19 cellular contexts compared by ENCODE assay signal in genomic region chr11:61114913-61115312, GRCh38. TPM values are rescaled to one million over a fixed set of nuclear protein-coding genes. Genes with fewer than 3 reads are reported as not detected.
DNase-seq lines count a peak whose midpoint lies in the region; ATAC-seq and TF ChIP-seq lines count a peak whose summit lies in the region.
"Had no signal": no experiment of that assay in that cellular context is flagged by ENCODE, and none has a peak within 500 bp of the region (broad histone marks: within the 10 kb centered on the region; RNA-seq: fewer than 3 reads in every experiment).

No MANE protein-coding gene starts in this region.

- H4K20me1 ChIP-seq in OCI-LY3 (ENCODE audit: insufficient read depth, low read length) = no peaks in the 10 kb centered on the region

- DNase-seq in activated naive CD4-positive, alpha-beta T cell treated with Interleukin-2 at 50 U/mL for 16 hours = peak; percentile 26
- no peak for DNase-seq in activated naive CD4-positive, alpha-beta T cell (lab: John Stamatoyannopoulos, UW)
- no peak for DNase-seq in activated naive CD8-positive, alpha-beta T cell treated with anti-CD3 and anti-CD28 coated beads for 36 hours
- DNase-seq in aorta = peak; percentile 16 to 35
- no peak for DNase-seq in HuH-7.5 (ENCODE audit: low spot score)
- no peak for DNase-seq in NCI-H82 treated with DMSO at 0.1 percent for 48 hours (lab: John Stamatoyannopoulos, UW; ENCODE audit: unreplicated experiment)
- DNase-seq: activated CD4-positive, alpha-beta T cell treated with anti-CD3 and anti-CD28 coated beads for 1 hour; activated gamma-delta T cell treated with Interleukin-2 at 50 U/mL for 16 hours; heart right ventricle; left ventricle myocardium superior; NCI-H187 treated with DMSO at 0.1 percent for 48 hours; SK-N-SH; stimulated activated CD8-positive, alpha-beta memory T cell treated with anti-CD3 and anti-CD28 coated beads, Interleukin-4, amount 100 ng/mL, for 48 hours had no signal

- intact Hi-C loops in aorta (cut with DNase I) = no loop called here

- H3K4me3 ChIP-seq in OCI-LY3 (ENCODE audit: low read length) = peak overlapping the region; percentile 25
- H3K4me3 ChIP-seq in aorta (ENCODE audit: low read length in 2 of 2) = no peak overlapping the region
- H3K4me3 ChIP-seq: coronary artery, heart right ventricle had no signal

- no peak for TF ChIP-seq CTCF in OCI-LY3 (IDR thresholded peaks at IDR 0.05; ENCODE audit: low read depth, low read length)

- no peak for ATAC-seq in aorta (ENCODE audit: low FRiP score)
- ATAC-seq: heart right ventricle, left ventricle myocardium superior had no signal

- H3K9me3 ChIP-seq in OCI-LY3 (ENCODE audit: insufficient read depth, low read length) = no peaks in the 10 kb centered on the region
- H3K9me3 ChIP-seq in aorta (ENCODE audit: control insufficient read depth, low read length) = no peaks in the 10 kb centered on the region
- H3K9me3 ChIP-seq: heart right ventricle, SK-N-SH had no signal

- H3K36me3 ChIP-seq in OCI-LY3 (replicated peaks; ENCODE audit: low read depth, low read length) = no peaks in the 10 kb centered on the region
- no peaks in the 10 kb centered on the region for H3K36me3 ChIP-seq in aorta (ENCODE audit: control insufficient read depth in 1 of 2, insufficient read depth in 2 of 2, low read length in 1 of 2)
- H3K36me3 ChIP-seq: heart right ventricle had no signal

- 87% methylated on average over 8 of the region's 8 CpGs for WGBS in aorta, 2 donors

- no peaks in the 10 kb centered on the region for H3K79me2 ChIP-seq in OCI-LY3 (ENCODE audit: low read length)

- peaks cover 85% of the 10 kb centered on the region for H3K36me3 Mint-ChIP-seq in activated naive CD8-positive, alpha-beta T cell treated with anti-CD3 and anti-CD28 coated beads for 36 hours
- H3K36me3 Mint-ChIP-seq: brain had no signal

- H3K27me3 Mint-ChIP-seq in activated naive CD8-positive, alpha-beta T cell treated with anti-CD3 and anti-CD28 coated beads for 36 hours = peaks cover 6% of the 10 kb centered on the region

- no peaks in the 10 kb centered on the region for H3K27me3 ChIP-seq in OCI-LY3 (ENCODE audit: low read depth, low read length)
- H3K27me3 ChIP-seq in aorta (ENCODE audit: control insufficient read depth in 1 of 2, insufficient read depth in 2 of 2, low read length in 1 of 2) = no peaks in the 10 kb centered on the region
- H3K27me3 ChIP-seq: heart right ventricle had no signal

- H3K4me1 ChIP-seq in OCI-LY3 (ENCODE audit: low read length) = peaks cover 17% of the 10 kb centered on the region
- no peaks in the 10 kb centered on the region for H3K4me1 ChIP-seq in aorta (ENCODE audit: control insufficient read depth in 1 of 2, insufficient read depth in 2 of 2, low read length in 2 of 2)

- peaks cover 5% of the 10 kb centered on the region for H3K9me3 Mint-ChIP-seq in activated naive CD8-positive, alpha-beta T cell treated with anti-CD3 and anti-CD28 coated beads for 36 hours
- H3K9me3 Mint-ChIP-seq: brain had no signal

- H3K4me3 Mint-ChIP-seq in activated naive CD8-positive, alpha-beta T cell treated with anti-CD3 and anti-CD28 coated beads for 36 hours = no peak overlapping the region
- H3K4me3 Mint-ChIP-seq: brain had no signal

- peak overlapping the region; percentile 21; the same call in 1 of the 2 replicates for H2AFZ ChIP-seq in OCI-LY3 (ENCODE audit: low read depth, low read length)

- H3K27ac ChIP-seq in OCI-LY3 (ENCODE audit: low read length) (no peak overlapping the region), aorta (ENCODE audit: low read depth in 1 of 2, low read length in 2 of 2) (no peak overlapping the region)
- H3K27ac ChIP-seq: coronary artery, heart right ventricle had no signal

- peak overlapping the region; percentile 39 for H3K4me2 ChIP-seq in OCI-LY3 (ENCODE audit: low read length)
- H3K4me2 ChIP-seq: SK-N-SH had no signal

- no peak overlapping the region for H3K9ac ChIP-seq in OCI-LY3 (ENCODE audit: low read length)
- H3K9ac ChIP-seq: SK-N-SH had no signal

- H3K27ac Mint-ChIP-seq in activated naive CD8-positive, alpha-beta T cell treated with anti-CD3 and anti-CD28 coated beads for 36 hours = peak overlapping the region; percentile 99

- H3K4me1 Mint-ChIP-seq in activated naive CD8-positive, alpha-beta T cell treated with anti-CD3 and anti-CD28 coated beads for 36 hours = peaks cover 89% of the 10 kb centered on the region

RNA-seq across cellular contexts. Expression of gene CD5, which starts 12.6 kb away (rescaled TPM):
- total RNA-seq in activated naive CD8-positive, alpha-beta T cell treated with anti-CD3 and anti-CD28 coated beads for 36 hours = 100 to 1,000 TPM; 196 to 197 TPM
- 1 to 10 TPM in 1 of 2 donors, under 1 TPM in 1; 0.58 to 1.7 TPM for total RNA-seq in aorta
- polyA plus RNA-seq in aorta = under 1 TPM in 1 of 2 donors, not detected in 1; 0.67 TPM
- total RNA-seq: HT-29, RPMI7951, temporal lobe had no signal
- polyA plus RNA-seq: SK-N-SH had no signal

RNA-seq across cellular contexts. Expression of gene VPS37C, which starts 46.3 kb away (rescaled TPM):
- total RNA-seq in activated naive CD8-positive, alpha-beta T cell treated with anti-CD3 and anti-CD28 coated beads for 36 hours = 1 to 10 TPM; 8.1 to 8.8 TPM
- 10 to 100 TPM; 29.8 to 39.9 TPM for total RNA-seq in aorta
- 10 to 100 TPM; 12.7 to 14.0 TPM for polyA plus RNA-seq in aorta

Comparison
In these comparisons a context has a peak if more than half of its experiments do, and no peak if none do; other contexts are left out.
1. DNase-seq: peak in activated naive CD4-positive, alpha-beta T cell treated with Interleukin-2 at 50 U/mL for 16 hours (single experiment) and aorta (2 of 2); none in activated naive CD4-positive, alpha-beta T cell (0 of 4), activated naive CD8-positive, alpha-beta T cell treated with anti-CD3 and anti-CD28 coated beads for 36 hours (single experiment), HuH-7.5 (single experiment) and NCI-H82 treated with DMSO at 0.1 percent for 48 hours (single experiment).
2. RNA of gene CD5, which starts 12.6 kb away (total RNA-seq): 196 to 197 TPM in activated naive CD8-positive, alpha-beta T cell treated with anti-CD3 and anti-CD28 coated beads for 36 hours; 0.58 to 1.7 TPM in aorta; every median in the first group is over 10 times any median in the second.